Comparison of ENCODE assay signal across 1 cellular context in the genomic region with DNA sequence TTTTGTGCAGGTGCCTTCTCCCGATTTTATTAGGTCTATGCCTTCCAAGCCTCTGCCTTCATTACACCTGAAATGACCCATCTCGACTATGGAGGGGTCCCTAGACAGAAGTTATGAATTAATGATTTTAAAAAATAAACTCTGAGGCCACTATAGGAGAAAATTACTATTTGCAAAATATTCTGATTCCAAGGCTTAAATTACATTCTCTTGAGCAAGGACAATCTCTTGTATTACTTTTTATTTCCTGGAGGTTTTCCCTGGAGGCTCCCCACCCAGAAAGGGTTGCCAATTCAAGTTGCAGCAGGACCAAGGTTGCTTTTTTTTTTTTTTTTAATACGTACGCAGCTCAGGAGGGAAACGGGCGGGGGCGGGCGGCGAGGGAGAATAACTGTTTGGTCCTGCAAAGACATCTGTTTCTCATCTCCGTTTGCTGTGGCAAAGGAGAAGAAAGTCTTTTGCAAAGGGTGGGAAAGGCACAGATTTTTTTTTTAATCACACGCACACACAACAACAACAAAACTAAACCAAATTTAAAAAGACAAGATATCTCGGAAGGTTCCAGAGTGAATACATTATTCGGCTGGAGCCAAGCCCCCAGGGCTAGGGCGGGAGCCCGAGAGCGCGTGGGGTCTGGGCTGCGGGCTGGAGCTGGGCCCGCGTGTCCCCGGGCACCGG.
A peak's percentile ranks its signal among the peaks of the same experiment; 100 is the strongest.
TF ChIP-seq lines count a peak whose summit lies in the region.

No MANE protein-coding gene starts in this region.

TF ChIP-seq in HEK293, 187 proteins besides CTCF, POLR2A, EP300 and RAD21 (continued from another document):
- TF ChIP-seq, protein P1, sequence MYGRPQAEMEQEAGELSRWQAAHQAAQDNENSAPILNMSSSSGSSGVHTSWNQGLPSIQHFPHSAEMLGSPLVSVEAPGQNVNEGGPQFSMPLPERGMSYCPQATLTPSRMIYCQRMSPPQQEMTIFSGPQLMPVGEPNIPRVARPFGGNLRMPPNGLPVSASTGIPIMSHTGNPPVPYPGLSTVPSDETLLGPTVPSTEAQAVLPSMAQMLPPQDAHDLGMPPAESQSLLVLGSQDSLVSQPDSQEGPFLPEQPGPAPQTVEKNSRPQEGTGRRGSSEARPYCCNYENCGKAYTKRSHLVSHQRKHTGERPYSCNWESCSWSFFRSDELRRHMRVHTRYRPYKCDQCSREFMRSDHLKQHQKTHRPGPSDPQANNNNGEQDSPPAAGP (tag by site-specific recombination; IDR thresholded peaks at IDR 0.05), result peak; percentile 74
- TF ChIP-seq GLIS1 (tag by site-specific recombination; IDR thresholded peaks at IDR 0.05) (peak; percentile 89), ZNF214 (tag by site-specific recombination; IDR thresholded peaks at IDR 0.05; ENCODE audit: borderline replicate concordance) (no peak), EGR2 (tag by site-specific recombination; IDR thresholded peaks at IDR 0.05; ENCODE audit: low read depth) (peak; percentile 35; the same call in 1 of the 2 replicates), ZBTB48 (tag by site-specific recombination; IDR thresholded peaks at IDR 0.05) (0 out of 2 replicates have a peak, but pooled peaks have one; percentile 36), ZBTB8A (tag by site-specific recombination; IDR thresholded peaks at IDR 0.05) (peak; percentile 93), ZBTB20 (tag by site-specific recombination; IDR thresholded peaks at IDR 0.05) (peak; percentile 92)
- TF ChIP-seq, protein P2, sequence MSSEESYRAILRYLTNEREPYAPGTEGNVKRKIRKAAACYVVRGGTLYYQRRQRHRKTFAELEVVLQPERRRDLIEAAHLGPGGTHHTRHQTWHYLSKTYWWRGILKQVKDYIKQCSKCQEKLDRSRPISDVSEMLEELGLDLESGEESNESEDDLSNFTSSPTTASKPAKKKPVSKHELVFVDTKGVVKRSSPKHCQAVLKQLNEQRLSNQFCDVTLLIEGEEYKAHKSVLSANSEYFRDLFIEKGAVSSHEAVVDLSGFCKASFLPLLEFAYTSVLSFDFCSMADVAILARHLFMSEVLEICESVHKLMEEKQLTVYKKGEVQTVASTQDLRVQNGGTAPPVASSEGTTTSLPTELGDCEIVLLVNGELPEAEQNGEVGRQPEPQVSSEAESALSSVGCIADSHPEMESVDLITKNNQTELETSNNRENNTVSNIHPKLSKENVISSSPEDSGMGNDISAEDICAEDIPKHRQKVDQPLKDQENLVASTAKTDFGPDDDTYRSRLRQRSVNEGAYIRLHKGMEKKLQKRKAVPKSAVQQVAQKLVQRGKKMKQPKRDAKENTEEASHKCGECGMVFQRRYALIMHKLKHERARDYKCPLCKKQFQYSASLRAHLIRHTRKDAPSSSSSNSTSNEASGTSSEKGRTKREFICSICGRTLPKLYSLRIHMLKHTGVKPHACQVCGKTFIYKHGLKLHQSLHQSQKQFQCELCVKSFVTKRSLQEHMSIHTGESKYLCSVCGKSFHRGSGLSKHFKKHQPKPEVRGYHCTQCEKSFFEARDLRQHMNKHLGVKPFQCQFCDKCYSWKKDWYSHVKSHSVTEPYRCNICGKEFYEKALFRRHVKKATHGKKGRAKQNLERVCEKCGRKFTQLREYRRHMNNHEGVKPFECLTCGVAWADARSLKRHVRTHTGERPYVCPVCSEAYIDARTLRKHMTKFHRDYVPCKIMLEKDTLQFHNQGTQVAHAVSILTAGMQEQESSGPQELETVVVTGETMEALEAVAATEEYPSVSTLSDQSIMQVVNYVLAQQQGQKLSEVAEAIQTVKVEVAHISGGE (tag by site-specific recombination; conservative IDR thresholded peaks at IDR 0.05; ENCODE audit: low read depth), result peak; percentile 16; the same call in 1 of the 2 replicates
- TF ChIP-seq, protein P3, sequence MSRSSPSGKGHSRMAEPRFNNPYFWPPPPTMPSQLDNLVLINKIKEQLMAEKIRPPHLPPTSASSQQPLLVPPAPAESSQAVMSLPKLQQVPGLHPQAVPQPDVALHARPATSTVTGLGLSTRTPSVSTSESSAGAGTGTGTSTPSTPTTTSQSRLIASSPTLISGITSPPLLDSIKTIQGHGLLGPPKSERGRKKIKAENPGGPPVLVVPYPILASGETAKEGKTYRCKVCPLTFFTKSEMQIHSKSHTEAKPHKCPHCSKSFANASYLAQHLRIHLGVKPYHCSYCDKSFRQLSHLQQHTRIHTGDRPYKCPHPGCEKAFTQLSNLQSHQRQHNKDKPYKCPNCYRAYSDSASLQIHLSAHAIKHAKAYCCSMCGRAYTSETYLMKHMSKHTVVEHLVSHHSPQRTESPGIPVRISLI (tag by site-specific recombination; IDR thresholded peaks at IDR 0.05), result 0 out of 2 replicates have a peak, but pooled peaks have one; percentile 43
